ENCODE assay signal across 11 cellular contexts in the genomic region with DNA sequence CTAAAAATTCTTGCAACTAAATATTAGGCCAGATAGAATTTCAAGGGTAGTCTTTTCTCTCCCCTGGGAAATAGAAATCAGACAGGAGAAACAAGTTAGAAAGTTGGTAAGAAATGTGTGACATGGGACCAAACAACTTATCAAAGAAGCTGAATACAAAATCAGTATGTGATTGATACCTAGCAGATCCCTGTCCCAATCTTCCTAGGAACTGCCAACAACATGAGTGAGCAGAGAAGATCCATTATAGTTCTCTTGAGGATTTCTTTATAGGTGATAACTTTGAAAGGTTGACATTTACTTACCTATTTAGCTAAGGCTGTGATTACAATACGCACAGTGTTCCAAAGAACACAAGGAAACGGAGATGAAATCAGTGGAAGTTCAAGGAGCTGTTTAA.
"Had no signal": no experiment of that assay in that cellular context is flagged by ENCODE, and none has a peak within 500 bp of the region (broad histone marks: within the 10 kb centered on the region; RNA-seq: fewer than 3 reads in every experiment).

No MANE protein-coding gene starts in this region.

- DNase-seq: GM23248, GOT3, H7, H9, HCEC 1CT, HFFc6 had no signal

- H3K4me1 ChIP-seq: HAP-1 had no signal

- H3K9ac ChIP-seq: GM23248 had no signal

- H2AFZ ChIP-seq: GM23248, GM23338 had no signal

- H3K4me3 ChIP-seq: GM23248, GM23338, HAP-1 had no signal

- ATAC-seq: GM23338, HCT116 had no signal

- H3K4me2 ChIP-seq: GM23338 had no signal

- H3K4me3 Mint-ChIP-seq: GM23338, H9, HFFc6 had no signal

- H3K36me3 ChIP-seq: HAP-1 had no signal

- H3K9me3 Mint-ChIP-seq: GM23338, H9 had no signal

- H3K27ac Mint-ChIP-seq: GM23338, H9, HFFc6 had no signal

- H3K27ac ChIP-seq: GM23248 had no signal

- H3K9me3 ChIP-seq: HAP-1 had no signal

- FAIRE-seq: H1, H54 had no signal
